In genomic region chr1:3469849-3470649, GRCh38 we compare ENCODE assay signal across 1 cellular context.
TF ChIP-seq lines count a peak whose summit lies in the region.

No MANE protein-coding gene starts in this region.

TF ChIP-seq in WTC11, 78 proteins besides CTCF, POLR2A, EP300 and RAD21 (continued from another document):
- TF ChIP-seq ZNF425 (CRISPR knock-in tag; conservative IDR thresholded peaks at IDR 0.05) (no peak), GRHL2 (CRISPR knock-in tag; IDR thresholded peaks at IDR 0.05; ENCODE audit: insufficient replicate concordance, severe bottlenecking) (no peak), NFYB (CRISPR knock-in tag; conservative IDR thresholded peaks at IDR 0.05; ENCODE audit: low read depth) (no peak), TEAD4 (CRISPR knock-in tag; IDR thresholded peaks at IDR 0.05) (no peak), GABPB1 (CRISPR knock-in tag; IDR thresholded peaks at IDR 0.05) (no peak), ETV6 (CRISPR knock-in tag; IDR thresholded peaks at IDR 0.05) (no peak), E2F4 (CRISPR knock-in tag; IDR thresholded peaks at IDR 0.05; ENCODE audit: borderline replicate concordance, low read depth) (no peak), ZBTB21 (CRISPR knock-in tag; IDR thresholded peaks at IDR 0.05; ENCODE audit: borderline replicate concordance) (no peak), TP53 (CRISPR knock-in tag; IDR thresholded peaks at IDR 0.05) (no peak), ZNF671 (CRISPR knock-in tag; IDR thresholded peaks at IDR 0.05) (no peak), CREB1 (CRISPR knock-in tag; IDR thresholded peaks at IDR 0.05) (no peak)
- TF ChIP-seq, protein P1, sequence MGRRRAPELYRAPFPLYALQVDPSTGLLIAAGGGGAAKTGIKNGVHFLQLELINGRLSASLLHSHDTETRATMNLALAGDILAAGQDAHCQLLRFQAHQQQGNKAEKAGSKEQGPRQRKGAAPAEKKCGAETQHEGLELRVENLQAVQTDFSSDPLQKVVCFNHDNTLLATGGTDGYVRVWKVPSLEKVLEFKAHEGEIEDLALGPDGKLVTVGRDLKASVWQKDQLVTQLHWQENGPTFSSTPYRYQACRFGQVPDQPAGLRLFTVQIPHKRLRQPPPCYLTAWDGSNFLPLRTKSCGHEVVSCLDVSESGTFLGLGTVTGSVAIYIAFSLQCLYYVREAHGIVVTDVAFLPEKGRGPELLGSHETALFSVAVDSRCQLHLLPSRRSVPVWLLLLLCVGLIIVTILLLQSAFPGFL (CRISPR knock-in tag; IDR thresholded peaks at IDR 0.05; ENCODE audit: borderline replicate concordance), result no peak
- TF ChIP-seq, protein P2, sequence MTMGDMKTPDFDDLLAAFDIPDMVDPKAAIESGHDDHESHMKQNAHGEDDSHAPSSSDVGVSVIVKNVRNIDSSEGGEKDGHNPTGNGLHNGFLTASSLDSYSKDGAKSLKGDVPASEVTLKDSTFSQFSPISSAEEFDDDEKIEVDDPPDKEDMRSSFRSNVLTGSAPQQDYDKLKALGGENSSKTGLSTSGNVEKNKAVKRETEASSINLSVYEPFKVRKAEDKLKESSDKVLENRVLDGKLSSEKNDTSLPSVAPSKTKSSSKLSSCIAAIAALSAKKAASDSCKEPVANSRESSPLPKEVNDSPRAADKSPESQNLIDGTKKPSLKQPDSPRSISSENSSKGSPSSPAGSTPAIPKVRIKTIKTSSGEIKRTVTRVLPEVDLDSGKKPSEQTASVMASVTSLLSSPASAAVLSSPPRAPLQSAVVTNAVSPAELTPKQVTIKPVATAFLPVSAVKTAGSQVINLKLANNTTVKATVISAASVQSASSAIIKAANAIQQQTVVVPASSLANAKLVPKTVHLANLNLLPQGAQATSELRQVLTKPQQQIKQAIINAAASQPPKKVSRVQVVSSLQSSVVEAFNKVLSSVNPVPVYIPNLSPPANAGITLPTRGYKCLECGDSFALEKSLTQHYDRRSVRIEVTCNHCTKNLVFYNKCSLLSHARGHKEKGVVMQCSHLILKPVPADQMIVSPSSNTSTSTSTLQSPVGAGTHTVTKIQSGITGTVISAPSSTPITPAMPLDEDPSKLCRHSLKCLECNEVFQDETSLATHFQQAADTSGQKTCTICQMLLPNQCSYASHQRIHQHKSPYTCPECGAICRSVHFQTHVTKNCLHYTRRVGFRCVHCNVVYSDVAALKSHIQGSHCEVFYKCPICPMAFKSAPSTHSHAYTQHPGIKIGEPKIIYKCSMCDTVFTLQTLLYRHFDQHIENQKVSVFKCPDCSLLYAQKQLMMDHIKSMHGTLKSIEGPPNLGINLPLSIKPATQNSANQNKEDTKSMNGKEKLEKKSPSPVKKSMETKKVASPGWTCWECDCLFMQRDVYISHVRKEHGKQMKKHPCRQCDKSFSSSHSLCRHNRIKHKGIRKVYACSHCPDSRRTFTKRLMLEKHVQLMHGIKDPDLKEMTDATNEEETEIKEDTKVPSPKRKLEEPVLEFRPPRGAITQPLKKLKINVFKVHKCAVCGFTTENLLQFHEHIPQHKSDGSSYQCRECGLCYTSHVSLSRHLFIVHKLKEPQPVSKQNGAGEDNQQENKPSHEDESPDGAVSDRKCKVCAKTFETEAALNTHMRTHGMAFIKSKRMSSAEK (CRISPR knock-in tag; IDR thresholded peaks at IDR 0.05; ENCODE audit: borderline replicate concordance), result no peak
TF ChIP-seq in WTC11: peak in this region for 0.
